1 cellular context compared by ENCODE assay signal in genomic region chr12:124916370-124917134, GRCh38.
TF ChIP-seq lines count a peak whose summit lies in the region.

No MANE protein-coding gene starts in this region.

TF ChIP-seq in GM12878, 131 proteins besides CTCF, POLR2A, EP300 and RAD21 (continued from another document):
- TF ChIP-seq NKRF (conservative IDR thresholded peaks at IDR 0.05) (0 out of 2 replicates have a peak, but pooled peaks have one; percentile 11), POLR2AphosphoS2 (IDR thresholded peaks at IDR 0.05; ENCODE audit: low read depth, low read length) (peak; percentile 66; the same call in 1 of the 2 replicates), ZBED1 (IDR thresholded peaks at IDR 0.05; ENCODE audit: borderline replicate concordance) (0 out of 2 replicates have a peak, but pooled peaks have one; percentile 13), SIN3A (IDR thresholded peaks at IDR 0.05; ENCODE audit: low read depth, low read length) (0 out of 2 replicates have a peak, but pooled peaks have one; percentile 47), CHD1 (IDR thresholded peaks at IDR 0.05; ENCODE audit: low read depth, low read length) (peak; percentile 90; the same call in 1 of the 2 replicates), ZSCAN29 (IDR thresholded peaks at IDR 0.05) (no peak), ZNF207 (IDR thresholded peaks at IDR 0.05; ENCODE audit: borderline replicate concordance) (no peak), IKZF1 (conservative IDR thresholded peaks at IDR 0.05) (no peak), ZNF217 (IDR thresholded peaks at IDR 0.05) (0 out of 2 replicates have a peak, but pooled peaks have one; percentile 25), NFYA (IDR thresholded peaks at IDR 0.05; ENCODE audit: borderline replicate concordance, low read depth, low read length) (no peak), CREM (IDR thresholded peaks at IDR 0.05; ENCODE audit: low read depth) (peak; percentile 35; the same call in 1 of the 2 replicates), BACH1 (IDR thresholded peaks at IDR 0.05; ENCODE audit: borderline replicate concordance) (peak; percentile 84; the same call in 1 of the 2 replicates), MXI1 (IDR thresholded peaks at IDR 0.05; ENCODE audit: low read depth, low read length) (peak; percentile 62), SP1 (IDR thresholded peaks at IDR 0.05; ENCODE audit: low read depth, low read length) (no peak), WRNIP1 (IDR thresholded peaks at IDR 0.05; ENCODE audit: borderline replicate concordance, low read depth, low read length) (0 out of 2 replicates have a peak, but pooled peaks have one; percentile 35), YY1 (IDR thresholded peaks at IDR 0.05; ENCODE audit: low read depth, low read length) (peak; percentile 35; the same call in 1 of the 2 replicates), HDGF (IDR thresholded peaks at IDR 0.05) (no peak), RELB (IDR thresholded peaks at IDR 0.05; ENCODE audit: low read depth) (no peak)
- TF ChIP-seq, protein P1, sequence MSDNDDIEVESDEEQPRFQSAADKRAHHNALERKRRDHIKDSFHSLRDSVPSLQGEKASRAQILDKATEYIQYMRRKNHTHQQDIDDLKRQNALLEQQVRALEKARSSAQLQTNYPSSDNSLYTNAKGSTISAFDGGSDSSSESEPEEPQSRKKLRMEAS (IDR thresholded peaks at IDR 0.05; ENCODE audit: low read depth, low read length) = no peak
- TF ChIP-seq, protein P2, sequence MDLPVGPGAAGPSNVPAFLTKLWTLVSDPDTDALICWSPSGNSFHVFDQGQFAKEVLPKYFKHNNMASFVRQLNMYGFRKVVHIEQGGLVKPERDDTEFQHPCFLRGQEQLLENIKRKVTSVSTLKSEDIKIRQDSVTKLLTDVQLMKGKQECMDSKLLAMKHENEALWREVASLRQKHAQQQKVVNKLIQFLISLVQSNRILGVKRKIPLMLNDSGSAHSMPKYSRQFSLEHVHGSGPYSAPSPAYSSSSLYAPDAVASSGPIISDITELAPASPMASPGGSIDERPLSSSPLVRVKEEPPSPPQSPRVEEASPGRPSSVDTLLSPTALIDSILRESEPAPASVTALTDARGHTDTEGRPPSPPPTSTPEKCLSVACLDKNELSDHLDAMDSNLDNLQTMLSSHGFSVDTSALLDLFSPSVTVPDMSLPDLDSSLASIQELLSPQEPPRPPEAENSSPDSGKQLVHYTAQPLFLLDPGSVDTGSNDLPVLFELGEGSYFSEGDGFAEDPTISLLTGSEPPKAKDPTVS (IDR thresholded peaks at IDR 0.05; ENCODE audit: low read depth, low read length) = no peak
- TF ChIP-seq, protein P3, sequence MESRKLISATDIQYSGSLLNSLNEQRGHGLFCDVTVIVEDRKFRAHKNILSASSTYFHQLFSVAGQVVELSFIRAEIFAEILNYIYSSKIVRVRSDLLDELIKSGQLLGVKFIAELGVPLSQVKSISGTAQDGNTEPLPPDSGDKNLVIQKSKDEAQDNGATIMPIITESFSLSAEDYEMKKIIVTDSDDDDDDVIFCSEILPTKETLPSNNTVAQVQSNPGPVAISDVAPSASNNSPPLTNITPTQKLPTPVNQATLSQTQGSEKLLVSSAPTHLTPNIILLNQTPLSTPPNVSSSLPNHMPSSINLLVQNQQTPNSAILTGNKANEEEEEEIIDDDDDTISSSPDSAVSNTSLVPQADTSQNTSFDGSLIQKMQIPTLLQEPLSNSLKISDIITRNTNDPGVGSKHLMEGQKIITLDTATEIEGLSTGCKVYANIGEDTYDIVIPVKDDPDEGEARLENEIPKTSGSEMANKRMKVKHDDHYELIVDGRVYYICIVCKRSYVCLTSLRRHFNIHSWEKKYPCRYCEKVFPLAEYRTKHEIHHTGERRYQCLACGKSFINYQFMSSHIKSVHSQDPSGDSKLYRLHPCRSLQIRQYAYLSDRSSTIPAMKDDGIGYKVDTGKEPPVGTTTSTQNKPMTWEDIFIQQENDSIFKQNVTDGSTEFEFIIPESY (IDR thresholded peaks at IDR 0.05) = no peak
